23 cellular contexts compared by ENCODE assay signal in genomic region chr16:1299012-1299867, GRCh38. TPM values are rescaled to one million over a fixed set of nuclear protein-coding genes. Genes with fewer than 3 reads are reported as not detected.
DNase-seq lines count a peak whose midpoint lies in the region; ATAC-seq and TF ChIP-seq lines count a peak whose summit lies in the region.
"Had no signal": no experiment of that assay in that cellular context is flagged by ENCODE, and none has a peak within 500 bp of the region (broad histone marks: within the 10 kb centered on the region; RNA-seq: fewer than 3 reads in every experiment).

No MANE protein-coding gene starts in this region.

- H3K36me3 ChIP-seq in breast epithelium (no peaks in the 10 kb centered on the region), liver (ENCODE audit: control insufficient read depth in 4 of 4, insufficient read depth in 3 of 4, low read depth in 1 of 4, low read length in 3 of 4) (no peaks in the 10 kb centered on the region), urinary bladder (ENCODE audit: insufficient read depth) (no peaks in the 10 kb centered on the region)
- H3K36me3 ChIP-seq: esophagus squamous epithelium, lower lobe of right lung, spleen had no signal

- intact Hi-C loops in breast epithelium (cut with DNase I; ENCODE audit: low total_unique reads) (no loop called here), MCF 10A (cut with micrococcal nuclease) (no loop called here)

- H3K36me3 Mint-ChIP-seq in MCF 10A (ENCODE audit: insufficient read depth, unreplicated experiment): peaks cover 6% of the 10 kb centered on the region
- H3K36me3 Mint-ChIP-seq in activated naive CD4-positive, alpha-beta T cell treated with anti-CD3 and anti-CD28 coated beads, Interleukin-2, amount 50 U/mL, for 72 hours: no peaks in the 10 kb centered on the region
- H3K36me3 Mint-ChIP-seq: T-cell had no signal

- peak; percentile 62 for TF ChIP-seq POLR2A in breast epithelium (IDR thresholded peaks at IDR 0.05)

- POLR2A ChIA-PET in MCF 10A (lab: Yijun Ruan, JAX): interaction anchor here (1.3 kb wide), 1 partner anchor 10 kb away, joined by 10 read pairs; the partner anchor contains the start of gene UBE2I

- H3K27ac Mint-ChIP-seq in MCF 10A (ENCODE audit: low read depth, unreplicated experiment): no peak overlapping the region
- no peak overlapping the region for H3K27ac Mint-ChIP-seq in activated naive CD4-positive, alpha-beta T cell treated with anti-CD3 and anti-CD28 coated beads, Interleukin-2, amount 50 U/mL, for 72 hours
- H3K27ac Mint-ChIP-seq: T-cell had no signal

- 28% methylated on average over 31 of the region's 31 CpGs for whole genome bisulfite sequencing in liver
- 75% methylated on average over 31 of the region's 31 CpGs for WGBS in urinary bladder

- H3K4me1 ChIP-seq in breast epithelium: no peaks in the 10 kb centered on the region
- H3K4me1 ChIP-seq in liver (ENCODE audit: control insufficient read depth in 4 of 4, insufficient read depth in 4 of 4, low read length in 3 of 4): peaks cover 5 to 35% (median 25%) of the 10 kb centered on the region in 4 donors
- no peaks in the 10 kb centered on the region for H3K4me1 ChIP-seq in urinary bladder (ENCODE audit: insufficient read depth)

- ATAC-seq in activated naive CD4-positive, alpha-beta T cell treated with anti-CD3 and anti-CD28 coated beads, Interleukin-2, amount 50 U/mL, for 72 hours: no peak
- ATAC-seq: lower lobe of right lung, T-cell had no signal

- no peaks in the 10 kb centered on the region for H3K9me3 Mint-ChIP-seq in MCF 10A (ENCODE audit: unreplicated experiment)
- H3K9me3 Mint-ChIP-seq in activated naive CD4-positive, alpha-beta T cell treated with anti-CD3 and anti-CD28 coated beads, Interleukin-2, amount 50 U/mL, for 72 hours: no peaks in the 10 kb centered on the region
- H3K9me3 Mint-ChIP-seq: T-cell had no signal

- H3K4me3 ChIP-seq in breast epithelium: peak overlapping the region in 2 of 3 donors; percentile 40 to 62
- peak overlapping the region; percentile 18 to 56 (median 53) for H3K4me3 ChIP-seq in liver (ENCODE audit: low read depth in 1 of 3, low read length in 3 of 3)
- no peak overlapping the region for H3K4me3 ChIP-seq in urinary bladder (ENCODE audit: low read depth, low read length)
- H3K4me3 ChIP-seq: lower lobe of right lung, spleen had no signal

- DNase-seq in breast epithelium (ENCODE audit: low spot score in 2 of 2) (peak; percentile 73 to 80), MCF 10A (ENCODE audit: unreplicated experiment) (no peak), dermis blood vessel endothelial cell (no peak)
- DNase-seq in activated naive CD4-positive, alpha-beta T cell treated with anti-CD3 and anti-CD28 coated beads, Interleukin-2, amount 50 U/mL, for 72 hours (ENCODE audit: low spot score in 2 of 2): no peak
- DNase-seq: 8988T; activated CD4-positive, alpha-beta T cell treated with anti-CD3 and anti-CD28 coated beads, Interleukin-2, amount 50 U/mL, for 1 hour; activated naive CD4-positive, alpha-beta T cell; activated T-cell treated with anti-CD3 and anti-CD28 coated beads for 4 hours; effector CD4-positive, alpha-beta T cell; esophagus squamous epithelium; GDM1; KBM-7; lower lobe of right lung; NCI-H1092; NCI-H524 treated with DMSO at 0.1 percent for 48 hours; SHP77; spleen; T-cell had no signal

- no peaks in the 10 kb centered on the region for H3K9me3 ChIP-seq in breast epithelium
- no peaks in the 10 kb centered on the region for H3K9me3 ChIP-seq in liver (ENCODE audit: control insufficient read depth in 4 of 4, low read length in 3 of 4)
- H3K9me3 ChIP-seq: esophagus squamous epithelium, lower lobe of right lung, spleen had no signal

- H3K27me3 ChIP-seq in breast epithelium (no peaks in the 10 kb centered on the region), liver (ENCODE audit: control insufficient read depth in 4 of 4, insufficient read depth in 4 of 4, low read length in 3 of 4) (no peaks in the 10 kb centered on the region)

- H3K9ac ChIP-seq in liver (ENCODE audit: low read depth in 1 of 2, low read length in 2 of 2): peak overlapping the region; percentile 50 to 51

- TF ChIP-seq CTCF in breast epithelium (IDR thresholded peaks at IDR 0.05) (no peak), MCF 10A (IDR thresholded peaks at IDR 0.05; ENCODE audit: unreplicated experiment) (no peak), liver (IDR thresholded peaks at IDR 0.05; ENCODE audit: low read depth, low read length, missing input control) (no peak)

- no peak for TF ChIP-seq RAD21 in liver (IDR thresholded peaks at IDR 0.05)

- BruUV-seq in MCF 10A (replicated peaks; lab: Mats Ljungman, UMichigan): no TSS peak

- H3K27ac ChIP-seq in breast epithelium: peak overlapping the region; percentile 89 to 95
- H3K27ac ChIP-seq in liver (ENCODE audit: low read depth in 1 of 2, low read length in 2 of 2): peak overlapping the region; percentile 76 to 88
- peak overlapping the region; percentile 55 for H3K27ac ChIP-seq in urinary bladder (ENCODE audit: low read depth)
- H3K27ac ChIP-seq: esophagus squamous epithelium, lower lobe of right lung, spleen had no signal

- H3K4me1 Mint-ChIP-seq in MCF 10A (ENCODE audit: insufficient read depth, unreplicated experiment): peaks cover 16% of the 10 kb centered on the region

- CTCF ChIA-PET in MCF 10A (lab: Yijun Ruan, JAX): interaction anchor here (0.6 to 1.0 kb wide), 4 partner anchors 19 to 483 kb away, joined by 3 to 4 read pairs (median 3); partner anchors contain the start of genes NUBP2 and SPSB3

- H3K27me3 Mint-ChIP-seq in MCF 10A (ENCODE audit: insufficient read depth, unreplicated experiment): no peaks in the 10 kb centered on the region

- no peak overlapping the region for H3K4me3 Mint-ChIP-seq in MCF 10A (ENCODE audit: unreplicated experiment)
- H3K4me3 Mint-ChIP-seq: T-cell had no signal

TF ChIP-seq in liver, 16 proteins besides CTCF, POLR2A, EP300 and RAD21 (continues in another document):
- TF ChIP-seq HNF4A (conservative IDR thresholded peaks at IDR 0.05): peak; percentile 85 to 88
- TF ChIP-seq ATF3 (IDR thresholded peaks at IDR 0.05): no peak
- peak; percentile 64 for TF ChIP-seq SP1 (IDR thresholded peaks at IDR 0.05)
- TF ChIP-seq ZBTB33 (IDR thresholded peaks at IDR 0.05): peak; percentile 68
- no peak for TF ChIP-seq MAX (IDR thresholded peaks at IDR 0.05)
- TF ChIP-seq NR2F2 (IDR thresholded peaks at IDR 0.05): peak; percentile 40

RNA-seq across cellular contexts. Expression of gene UBE2I, which starts 10.2 kb away (rescaled TPM):
- total RNA-seq in breast epithelium (10 to 100 TPM; 52.5 to 67.8 (median 62.2) TPM), MCF 10A (2022) (163 and 172 TPM in 2 replicates), liver (10 to 100 TPM; 21.8 to 23.9 TPM), urinary bladder (41.9 TPM), dermis blood vessel endothelial cell (58.7 and 77.9 TPM in 2 replicates)
- polyA plus RNA-seq in liver (10 to 100 TPM; 19.4 to 23.2 TPM), urinary bladder (84.1 TPM)
- total RNA-seq in activated naive CD4-positive, alpha-beta T cell treated with anti-CD3 and anti-CD28 coated beads, Interleukin-2, amount 50 U/mL, for 72 hours: 100 to 1,000 TPM; 205 to 246 TPM

RNA-seq across cellular contexts. Expression of gene BAIAP3, which starts 34.2 kb away (rescaled TPM):
- total RNA-seq in breast epithelium (1 to 10 TPM; 2.7 to 8.2 (median 7.3) TPM), MCF 10A (2022) (0.49 and 0.75 TPM in 2 replicates), liver (1 to 10 TPM; 2.3 to 2.8 TPM), urinary bladder (0.63 TPM), dermis blood vessel endothelial cell (1.3 and 1.4 TPM in 2 replicates)
- polyA plus RNA-seq in liver (1 to 10 TPM; 1.6 to 3.8 TPM), urinary bladder (2.7 TPM)
- total RNA-seq in activated naive CD4-positive, alpha-beta T cell treated with anti-CD3 and anti-CD28 coated beads, Interleukin-2, amount 50 U/mL, for 72 hours: 1 to 10 TPM in 1 of 2 donors, under 1 TPM in 1; 0.34 to 1.9 TPM

RNA-seq across cellular contexts. Expression of gene TPSD1, which starts 43.4 kb away (rescaled TPM):
- 1 to 10 TPM; 1.6 to 5.9 (median 2.0) TPM for total RNA-seq in breast epithelium
- not detected in 2 replicates for total RNA-seq in MCF 10A (2022)
- under 1 TPM in 1 of 2 donors, not detected in 1; 0.28 TPM for total RNA-seq in liver
- polyA plus RNA-seq in liver: under 1 TPM in 1 of 2 donors, not detected in 1; 0.40 TPM
- total RNA-seq in urinary bladder: 1.1 TPM
- polyA plus RNA-seq in urinary bladder: 2.1 TPM
- not detected for total RNA-seq in activated naive CD4-positive, alpha-beta T cell treated with anti-CD3 and anti-CD28 coated beads, Interleukin-2, amount 50 U/mL, for 72 hours
- total RNA-seq in dermis blood vessel endothelial cell: not detected in 2 replicates
- total RNA-seq: myocyte, temporal lobe had no signal
- polyA plus RNA-seq: BJ had no signal

RNA-seq across cellular contexts. Expression of gene TSR3, which starts 52.4 kb away (rescaled TPM):
- total RNA-seq in breast epithelium: 10 to 100 TPM; 54.4 to 72.3 (median 59.6) TPM
- total RNA-seq in MCF 10A (2022): 49.6 and 58.2 TPM in 2 replicates
- total RNA-seq in liver: 10 to 100 TPM; 20.3 to 29.5 TPM
- 10 to 100 TPM; 28.3 to 29.9 TPM for polyA plus RNA-seq in liver
- total RNA-seq in urinary bladder: 22.3 TPM
- polyA plus RNA-seq in urinary bladder: 62.1 TPM
- total RNA-seq in activated naive CD4-positive, alpha-beta T cell treated with anti-CD3 and anti-CD28 coated beads, Interleukin-2, amount 50 U/mL, for 72 hours: 10 to 100 TPM; 34.4 to 50.8 TPM
- 75.9 and 97.2 TPM in 2 replicates for total RNA-seq in dermis blood vessel endothelial cell

RNA-seq across cellular contexts. Expression of gene GNPTG, which starts 52.5 kb away (rescaled TPM):
- 10 to 100 TPM; 50.5 to 89.3 (median 58.4) TPM for total RNA-seq in breast epithelium
- 37.6 and 41.6 TPM in 2 replicates for total RNA-seq in MCF 10A (2022)
- 10 to 100 TPM; 24.4 to 31.4 TPM for total RNA-seq in liver
- polyA plus RNA-seq in liver: 10 to 100 TPM; 50.7 to 79.6 TPM
- total RNA-seq in urinary bladder: 28.0 TPM
- 70.4 TPM for polyA plus RNA-seq in urinary bladder
- total RNA-seq in activated naive CD4-positive, alpha-beta T cell treated with anti-CD3 and anti-CD28 coated beads, Interleukin-2, amount 50 U/mL, for 72 hours: 10 to 100 TPM; 21.7 to 25.4 TPM
- total RNA-seq in dermis blood vessel endothelial cell: 40.3 and 49.9 TPM in 2 replicates

Comparison
In these comparisons a context has a peak if more than half of its experiments do, and no peak if none do; other contexts are left out.
1. DNase-seq: peak in breast epithelium (2 of 2); none in MCF 10A (single experiment), activated naive CD4-positive, alpha-beta T cell treated with anti-CD3 and anti-CD28 coated beads, Interleukin-2, amount 50 U/mL, for 72 hours (0 of 2) and dermis blood vessel endothelial cell (single experiment).
2. Peak in every context shown above with its lines, with median percentiles within 50 percentile points of each other: H3K27ac ChIP-seq.